In genomic region chr1:228236744-228237143, GRCh38 we compare ENCODE assay signal across 1 cellular context.
TF ChIP-seq lines count a peak whose summit lies in the region.

No MANE protein-coding gene starts in this region.

TF ChIP-seq in SK-N-SH, 30 proteins besides CTCF, POLR2A, EP300 and RAD21 (continued from another document):
- TF ChIP-seq REST (IDR thresholded peaks at IDR 0.05; ENCODE audit: low read depth, low read length) = no peak
- TF ChIP-seq ELF1 (IDR thresholded peaks at IDR 0.05) = no peak
- TF ChIP-seq EZH2phosphoT487 (IDR thresholded peaks at IDR 0.05; ENCODE audit: borderline replicate concordance, low read depth) = no peak
- no peak for TF ChIP-seq PBX3 (IDR thresholded peaks at IDR 0.05)
- TF ChIP-seq NFIC (IDR thresholded peaks at IDR 0.05; ENCODE audit: borderline replicate concordance) = no peak
- no peak for TF ChIP-seq ZBTB33 (IDR thresholded peaks at IDR 0.05; ENCODE audit: borderline replicate concordance, low read depth)
- TF ChIP-seq RXRA (IDR thresholded peaks at IDR 0.05; ENCODE audit: borderline replicate concordance, low read depth) = no peak
- no peak for TF ChIP-seq TAF1 (IDR thresholded peaks at IDR 0.05; ENCODE audit: borderline replicate concordance, low read depth, low read length)
- TF ChIP-seq USF1 (IDR thresholded peaks at IDR 0.05; ENCODE audit: borderline replicate concordance, low read depth) = no peak
